In the genomic region with DNA sequence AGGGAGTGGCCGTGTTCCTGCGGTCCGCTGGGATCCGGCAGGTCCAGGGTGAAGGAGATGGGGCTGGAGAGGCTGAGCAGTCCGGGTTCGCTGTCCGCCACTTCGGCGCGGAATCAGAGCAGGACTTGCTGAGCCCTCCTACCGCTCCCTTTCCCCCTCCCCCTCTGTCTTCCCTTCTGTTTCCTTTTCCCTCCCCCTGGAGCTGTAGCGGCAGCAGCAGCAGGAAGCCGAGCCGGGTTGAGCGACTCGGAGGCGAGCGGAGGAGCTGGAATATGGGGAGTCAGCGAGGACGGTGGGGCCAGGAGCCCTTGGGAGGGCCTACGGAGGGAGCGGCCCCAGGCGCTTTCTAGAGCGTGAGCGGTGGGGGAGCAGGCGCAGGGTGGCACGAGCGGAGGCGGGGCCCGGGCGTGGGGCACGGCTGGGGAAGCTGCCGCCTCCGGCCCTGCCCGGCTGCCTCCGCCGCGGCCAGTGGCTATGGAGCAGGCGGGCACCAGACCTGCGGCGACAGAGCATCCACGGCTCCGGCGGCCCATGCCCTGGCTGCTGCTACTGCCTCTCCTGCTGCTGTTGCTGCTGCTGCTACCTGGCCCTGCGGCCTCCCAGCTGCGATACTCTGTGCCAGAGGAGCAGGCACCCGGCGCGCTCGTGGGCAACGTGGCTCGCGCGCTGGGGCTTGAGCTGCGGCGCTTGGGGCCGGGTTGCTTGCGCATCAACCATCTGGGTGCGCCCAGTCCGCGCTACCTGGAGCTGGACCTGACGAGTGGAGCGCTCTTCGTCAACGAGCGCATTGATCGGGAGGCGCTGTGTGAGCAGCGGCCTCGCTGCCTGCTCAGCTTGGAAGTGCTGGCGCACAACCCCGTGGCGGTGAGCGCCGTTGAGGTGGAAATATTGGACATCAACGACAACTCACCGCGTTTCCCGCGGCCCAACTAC, we compare ENCODE assay signal across 8 cellular contexts. TPM values are rescaled to one million over a fixed set of nuclear protein-coding genes. Genes with fewer than 3 reads are reported as not detected.
DNase-seq lines count a peak whose midpoint lies in the region; ATAC-seq, FAIRE-seq and TF ChIP-seq lines count a peak whose summit lies in the region.

A gene with protein sequence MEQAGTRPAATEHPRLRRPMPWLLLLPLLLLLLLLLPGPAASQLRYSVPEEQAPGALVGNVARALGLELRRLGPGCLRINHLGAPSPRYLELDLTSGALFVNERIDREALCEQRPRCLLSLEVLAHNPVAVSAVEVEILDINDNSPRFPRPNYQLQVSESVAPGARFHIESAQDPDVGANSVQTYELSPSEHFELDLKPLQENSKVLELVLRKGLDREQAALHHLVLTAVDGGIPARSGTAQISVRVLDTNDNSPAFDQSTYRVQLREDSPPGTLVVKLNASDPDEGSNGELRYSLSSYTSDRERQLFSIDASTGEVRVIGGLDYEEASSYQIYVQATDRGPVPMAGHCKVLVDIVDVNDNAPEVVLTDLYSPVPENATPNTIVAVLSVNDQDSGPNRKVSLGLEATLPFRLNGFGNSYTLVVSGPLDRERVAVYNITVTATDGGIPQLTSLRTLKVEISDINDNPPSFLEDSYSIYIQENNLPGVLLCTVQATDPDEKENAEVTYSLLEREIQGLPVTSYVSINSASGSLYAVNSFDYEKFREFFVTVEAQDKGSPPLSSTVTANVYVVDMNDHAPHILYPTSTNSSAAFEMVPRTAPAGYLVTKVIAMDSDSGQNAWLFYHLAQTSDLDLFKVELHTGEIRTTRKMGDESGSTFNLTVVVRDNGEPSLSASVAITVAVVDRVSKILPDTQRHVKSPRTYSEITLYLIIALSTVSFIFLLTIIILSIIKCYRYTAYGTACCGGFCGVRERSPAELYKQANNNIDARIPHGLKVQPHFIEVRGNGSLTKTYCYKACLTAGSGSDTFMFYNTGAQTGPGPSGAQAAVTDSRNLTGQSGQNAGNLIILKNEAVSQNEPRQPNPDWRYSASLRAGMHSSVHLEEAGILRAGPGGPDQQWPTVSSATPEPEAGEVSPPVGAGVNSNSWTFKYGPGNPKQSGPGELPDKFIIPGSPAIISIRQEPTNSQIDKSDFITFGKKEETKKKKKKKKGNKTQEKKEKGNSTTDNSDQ (plus strand): TSS at position 184 of the 933 bp plus-strand sequence. CDS start 291 bp downstream, at position 475.

- peaks cover 11% of the 10 kb centered on the region for H3K27me3 Mint-ChIP-seq in neural crest cell (ENCODE audit: low read depth)

- H3K4me1 ChIP-seq in RWPE2 (ENCODE audit: insufficient read depth, poor library complexity, severe bottlenecking), result peaks cover 30% of the 10 kb centered on the region
- no peaks in the 10 kb centered on the region for H3K4me1 ChIP-seq in foreskin keratinocyte

- peak within 1 kb of the TSS; percentile 51 for H3K27ac Mint-ChIP-seq in neural crest cell (ENCODE audit: unreplicated experiment)

- H3K4me1 Mint-ChIP-seq in neural crest cell, result peaks cover 16% of the 10 kb centered on the region

- no peaks in the 10 kb centered on the region for H3K9me3 Mint-ChIP-seq in neural crest cell

- no peaks in the 10 kb centered on the region for H3K27me3 ChIP-seq in RWPE2 (ENCODE audit: insufficient read depth, poor library complexity, severe bottlenecking)
- peaks cover 26% of the 10 kb centered on the region for H3K27me3 ChIP-seq in foreskin keratinocyte

- H3K4me3 Mint-ChIP-seq in neural crest cell, result peak within 1 kb of the TSS; percentile 91

- TF ChIP-seq CTCF in RWPE2 (IDR thresholded peaks at IDR 0.05; ENCODE audit: poor library complexity, severe bottlenecking) (no peak), foreskin keratinocyte (conservative IDR thresholded peaks at IDR 0.05) (peak; percentile 9), neural crest cell (conservative IDR thresholded peaks at IDR 0.05) (no peak)

- peak within 1 kb of the TSS; percentile 50 for H3K27ac ChIP-seq in RWPE2 (ENCODE audit: poor library complexity, severe bottlenecking)
- no peak within 1 kb of the TSS for H3K27ac ChIP-seq in foreskin keratinocyte

- H3K4me3 ChIP-seq in RWPE2 (ENCODE audit: severe bottlenecking), result peak within 1 kb of the TSS; percentile 45

- ATAC-seq in RWPE2 (ENCODE audit: low read depth) (peak; percentile 79), foreskin keratinocyte (peak; percentile 85), GM18520 (IDR thresholded peaks at IDR 0.05; ENCODE audit: unreplicated experiment) (no peak), HG03460 (IDR thresholded peaks at IDR 0.05; ENCODE audit: unreplicated experiment) (no peak), GM21526 (IDR thresholded peaks at IDR 0.05; ENCODE audit: low FRiP score, unreplicated experiment) (no peak), HG03045 (IDR thresholded peaks at IDR 0.05; ENCODE audit: unreplicated experiment) (no peak)

- DNase-seq in HTR-8/SVneo (ENCODE audit: insufficient read length, low spot score) (peak; percentile 47), RWPE2 (ENCODE audit: low spot score) (peak; percentile 80), foreskin keratinocyte (peak; percentile 39 to 64), neural crest cell (ENCODE audit: low read depth, low spot score) (peak; percentile 55)

- peak; percentile 40 for FAIRE-seq in HTR-8/SVneo (lab: Jason Lieb, UNC)

- H3K36me3 Mint-ChIP-seq in neural crest cell (ENCODE audit: low read depth), result no peaks in the 10 kb centered on the region

- no peaks in the 10 kb centered on the region for H3K9me3 ChIP-seq in RWPE2 (ENCODE audit: severe bottlenecking)

- H3K36me3 ChIP-seq in RWPE2 (ENCODE audit: low read depth), result no peaks in the 10 kb centered on the region

RNA-seq across cellular contexts. Expression of the gene that starts here (rescaled TPM):
- 3.4 and 4.6 TPM in 2 replicates for total RNA-seq in foreskin keratinocyte
- polyA plus RNA-seq in foreskin keratinocyte, result 0.44 and 0.58 TPM in 2 replicates
- total RNA-seq in neural crest cell, result 1.8 and 1.9 TPM in 2 replicates

Comparison
In these comparisons a context has a peak if more than half of its experiments do, and no peak if none do; other contexts are left out.
1. ATAC-seq: peak in RWPE2 (single experiment) and foreskin keratinocyte (single experiment); none in GM18520 (single experiment), HG03460 (single experiment), GM21526 (single experiment) and HG03045 (single experiment).
2. Peak in every context shown above with its lines, with median percentiles within 50 percentile points of each other: DNase-seq.